32 cellular contexts compared by ENCODE assay signal in the genomic region with DNA sequence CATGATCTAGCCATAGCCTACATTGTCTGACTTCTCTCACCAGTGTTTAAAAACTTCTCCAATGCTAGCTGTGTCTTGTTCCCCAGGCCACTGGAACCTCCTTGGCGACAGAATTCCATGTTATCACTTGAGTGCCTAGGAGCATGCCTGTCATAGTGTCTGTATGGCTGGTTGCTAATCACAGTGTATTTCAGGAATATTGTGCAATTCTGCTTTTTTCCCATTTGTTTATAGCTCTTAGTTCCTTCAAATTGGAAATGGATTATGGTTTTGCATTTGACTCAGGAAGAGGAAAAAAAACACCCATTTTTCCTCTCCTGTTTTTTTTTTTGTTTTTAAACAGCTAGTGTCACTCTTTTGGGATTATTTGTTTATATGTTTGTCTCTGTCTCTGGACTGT. TPM values are rescaled to one million over a fixed set of nuclear protein-coding genes. Genes with fewer than 3 reads are reported as not detected.
DNase-seq lines count a peak whose midpoint lies in the region; ATAC-seq and TF ChIP-seq lines count a peak whose summit lies in the region.
"Had no signal": no experiment of that assay in that cellular context is flagged by ENCODE, and none has a peak within 500 bp of the region (broad histone marks: within the 10 kb centered on the region; RNA-seq: fewer than 3 reads in every experiment).

No MANE protein-coding gene starts in this region.

- H3K27ac ChIP-seq in GM23248 (peak overlapping the region; percentile 31), fibroblast of lung (ENCODE audit: insufficient read depth, low read length) (peak overlapping the region; percentile 5), substantia nigra (ENCODE audit: low read depth, low read length, poor library complexity, severe bottlenecking) (no peak overlapping the region)
- H3K27ac ChIP-seq: BLaER1, cardiac muscle cell, foreskin keratinocyte, heart right ventricle, HL-60, ovary had no signal

- H3K9me3 ChIP-seq in GM23248 (ENCODE audit: low read depth): no peaks in the 10 kb centered on the region
- no peaks in the 10 kb centered on the region for H3K9me3 ChIP-seq in fibroblast of lung (ENCODE audit: control insufficient read depth, insufficient read depth, low read depth, low read length)
- H3K9me3 ChIP-seq: BLaER1, Caco-2, heart right ventricle, ovary had no signal

- H3K4me1 ChIP-seq in GM23248 (ENCODE audit: insufficient read depth) (peaks cover 29% of the 10 kb centered on the region), fibroblast of lung (ENCODE audit: control insufficient read depth, extremely low read depth, insufficient read depth, low read length) (peaks cover 7% of the 10 kb centered on the region)
- H3K4me1 ChIP-seq: Caco-2, foreskin keratinocyte had no signal

- H3K4me3 ChIP-seq in GM23248 (no peak overlapping the region), fibroblast of lung (replicated peaks in 1 of 4; ENCODE audit: control extremely low read depth in 1 of 4, insufficient read depth in 1 of 4, low read depth in 3 of 4, low read length in 4 of 4) (peak overlapping the region in 1 of 4 experiments; percentile 15)
- H3K4me3 ChIP-seq: BLaER1, cardiac muscle cell, GM12878, heart right ventricle, ovary had no signal

- 58 to 75% methylated on average over 1 of the region's 1 CpG for WGBS in GM23248 (ENCODE audit: low coverage in 1 of 2, low lambda C conversion rate in 2 of 2, missing lambda C conversion rate in 2 of 2), 2 experiments

- in situ Hi-C loops in GM23248 (cut with MboI): no loop called here

- H2AFZ ChIP-seq in GM23248 (no peak overlapping the region), fibroblast of lung (ENCODE audit: low read length) (no peak overlapping the region)

- TF ChIP-seq CTCF in fibroblast of lung (conservative IDR thresholded peaks at IDR 0.05 in 1 of 2, IDR thresholded peaks at IDR 0.05 in 1 of 2; ENCODE audit: low read depth in 1 of 2, low read length in 2 of 2): no peak

- peaks cover 30% of the 10 kb centered on the region; the same call in 1 of the 2 replicates for H3F3A ChIP-seq in GM23248 (ENCODE audit: insufficient read depth)

- H3K4me2 ChIP-seq in GM23248 (ENCODE audit: unreplicated experiment) (peak overlapping the region; percentile 41), fibroblast of lung (ENCODE audit: extremely low read depth, insufficient read depth, low read length) (peak overlapping the region; percentile 28)
- H3K4me2 ChIP-seq: BLaER1 had no signal

- peak; percentile 29 for DNase-seq in GM23248
- peak in 1 of 2 donors; percentile 65 for DNase-seq in fibroblast of lung (ENCODE audit: low read depth in 2 of 2)
- peak; percentile 47 for DNase-seq in renal cortical epithelial cell (ENCODE audit: low read depth)
- no peak for DNase-seq in pons (ENCODE audit: low spot score)
- DNase-seq in activated CD4-positive, alpha-beta T cell treated with anti-CD3 and anti-CD28 coated beads, Interleukin-2, amount 50 U/mL, for 4 hours: no peak
- DNase-seq in substantia nigra (lab: John Stamatoyannopoulos, UW): no peak
- no peak for DNase-seq in NCI-H1417 treated with DMSO at 0.1 percent for 48 hours (lab: John Stamatoyannopoulos, UW)
- DNase-seq: activated CD4-positive, alpha-beta T cell treated with anti-CD3 and anti-CD28 coated beads, Interleukin-2, amount 50 U/mL, for 1 hour; activated CD8-positive, alpha-beta memory T cell treated with anti-CD3 and anti-CD28 coated beads, Interleukin-2, amount 10 ng/mL, durations not matched to agents 7 days and 5 days; activated naive CD4-positive, alpha-beta T cell treated with Interleukin-2 at 50 U/mL for 16 hours; activated T-cell treated with anti-CD3 and anti-CD28 coated beads, Interleukin-2, amount 50 U/mL, for 72 hours; Caco-2; DND-41; foreskin keratinocyte; heart right ventricle; Kasumi-1; kidney glomerular epithelial cell; NCI-H187; NCI-H2171; NCI-H524 treated with DMSO at 0.1 percent for 48 hours; NK-92 treated with Interleukin-12 subunit alpha and Interleukin-12 subunit beta, amount 100 ng/mL, for 24 hours; PC-3; SHP77; stimulated activated CD4-positive, alpha-beta T cell treated with anti-CD3 and anti-CD28 coated beads, Interleukin-12 subunit alpha, Interleukin-12 subunit beta, amount 100 ng/mL, for 4 hours; stimulated activated CD4-positive, alpha-beta T cell treated with anti-CD3 and anti-CD28 coated beads, Interleukin-4, amount 100 ng/mL, for 1 hour; SW 1271 had no signal

- peak; percentile 15 for ATAC-seq in SK-N-SH treated with all-trans-retinoic acid at 6 μM for 48 hours
- ATAC-seq: activated CD8-positive, alpha-beta memory T cell treated with anti-CD3 and anti-CD28 coated beads, Interleukin-2, amount 10 ng/mL, durations not matched to agents 7 days and 5 days; activated T-cell treated with anti-CD3 and anti-CD28 coated beads, Interleukin-2, amount 50 U/mL, for 72 hours; foreskin keratinocyte; GM12878 had no signal

- H3K36me3 ChIP-seq in GM23248 (ENCODE audit: low read depth): no peaks in the 10 kb centered on the region
- no peaks in the 10 kb centered on the region for H3K36me3 ChIP-seq in fibroblast of lung (ENCODE audit: control insufficient read depth, insufficient read depth, low read length)
- H3K36me3 ChIP-seq: BLaER1, cardiac muscle cell, heart right ventricle, ovary had no signal

- peaks cover 61% of the 10 kb centered on the region for H3K79me2 ChIP-seq in GM23248 (ENCODE audit: insufficient read depth)
- peaks cover 2% of the 10 kb centered on the region for H3K79me2 ChIP-seq in fibroblast of lung (ENCODE audit: control insufficient read depth, insufficient read depth, low read length)

- H4K20me1 ChIP-seq in GM23248 (ENCODE audit: insufficient read depth) (no peaks in the 10 kb centered on the region), fibroblast of lung (ENCODE audit: control insufficient read depth, extremely low read depth, insufficient read depth, low read length) (no peaks in the 10 kb centered on the region)

- H3K27me3 ChIP-seq in GM23248 (replicated peaks; ENCODE audit: insufficient read depth) (no peaks in the 10 kb centered on the region), fibroblast of lung (ENCODE audit: control insufficient read depth, insufficient read depth, low read length) (no peaks in the 10 kb centered on the region)
- H3K27me3 ChIP-seq: BLaER1, cardiac muscle cell, foreskin keratinocyte, heart right ventricle, ovary had no signal

- no peaks in the 10 kb centered on the region for H3K9me2 ChIP-seq in GM23248 (ENCODE audit: insufficient read depth)

- H3K9ac ChIP-seq in GM23248: peak overlapping the region; percentile 29; the same call in 1 of the 2 replicates
- no peak overlapping the region for H3K9ac ChIP-seq in fibroblast of lung (ENCODE audit: insufficient read depth, low read length)
- H3K9ac ChIP-seq: BLaER1 had no signal

TF ChIP-seq in SK-N-SH treated with all-trans-retinoic acid at 6 μM for 48 hours, 23 proteins besides CTCF, POLR2A, EP300 and RAD21:
- no peak for TF ChIP-seq GLIS3 (CRISPR knock-in tag; IDR thresholded peaks at IDR 0.05)
- TF ChIP-seq SNAI2 (CRISPR knock-in tag; IDR thresholded peaks at IDR 0.05): no peak
- no peak for TF ChIP-seq CSDC2 (CRISPR knock-in tag; IDR thresholded peaks at IDR 0.05)
- TF ChIP-seq PPARA (CRISPR knock-in tag; IDR thresholded peaks at IDR 0.05; ENCODE audit: borderline replicate concordance): no peak

RNA-seq across cellular contexts. Expression of gene ROR1, which starts 25.5 kb away (rescaled TPM):
- total RNA-seq in GM23248 (2014; rRNA removed; shearing (Covaris generic)): 12.0 and 20.9 TPM in 2 replicates
- polyA plus RNA-seq in GM23248 (2016; fragmentation: Nextera tagmentation; extraction: Ambion mirVana): 12.6 and 13.3 TPM in 2 replicates
- 10.8 and 16.5 TPM in 2 replicates for total RNA-seq in fibroblast of lung
- polyA plus RNA-seq in fibroblast of lung: 14.5 and 23.6 TPM in 2 replicates
- 10.6 and 13.3 TPM in 2 replicates for polyA plus RNA-seq in fibroblast of lung (2012)
- 31.6 and 47.6 TPM in 2 replicates for polyA minus RNA-seq in fibroblast of lung (ENCODE audit: low replicate concordance)
- total RNA-seq in renal cortical epithelial cell: 16.5 and 17.2 TPM in 2 replicates
- total RNA-seq: activated CD8-positive, alpha-beta memory T cell treated with anti-CD3 and anti-CD28 coated beads, Interleukin-2, amount 10 ng/mL, durations not matched to agents 7 days and 5 days had no signal

Comparison
In these comparisons a context has a peak if more than half of its experiments do, and no peak if none do; other contexts are left out.
1. DNase-seq: peak in GM23248 (single experiment) and renal cortical epithelial cell (single experiment); none in pons (single experiment), activated CD4-positive, alpha-beta T cell treated with anti-CD3 and anti-CD28 coated beads, Interleukin-2, amount 50 U/mL, for 4 hours (0 of 2), substantia nigra (0 of 49) and NCI-H1417 treated with DMSO at 0.1 percent for 48 hours (single experiment).